ENCODE assay signal across 14 cellular contexts in the genomic region with DNA sequence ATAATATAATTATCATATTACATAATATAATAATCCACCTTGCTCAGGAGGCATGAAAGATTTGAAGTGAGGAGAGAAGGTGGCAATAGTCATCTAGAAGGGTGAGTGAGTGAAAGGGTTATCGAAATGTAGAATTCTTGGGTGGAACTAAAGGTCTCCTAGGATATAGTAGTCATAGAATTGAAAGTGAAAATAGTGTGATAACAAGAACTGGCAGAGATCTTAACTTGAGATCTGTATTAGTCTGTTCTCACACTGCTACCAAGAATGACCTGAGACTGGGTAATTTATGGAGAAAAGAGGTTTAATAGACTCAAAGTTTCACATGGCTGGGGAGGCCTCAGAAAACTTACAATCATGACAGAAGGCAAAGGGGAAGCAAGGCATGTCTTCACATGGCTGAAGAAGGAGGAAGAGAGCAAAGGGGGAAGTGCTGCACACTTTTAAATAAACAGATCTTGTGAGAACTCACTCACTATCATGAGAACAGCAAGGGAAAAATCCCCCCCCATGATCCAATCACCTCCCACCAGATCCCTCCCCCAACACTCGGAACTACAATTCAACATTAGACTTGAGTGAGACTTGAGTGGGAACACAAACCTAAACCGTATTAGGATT.
A peak's percentile ranks its signal among the peaks of the same experiment; 100 is the strongest.
DNase-seq lines count a peak whose midpoint lies in the region; ATAC-seq, FAIRE-seq and TF ChIP-seq lines count a peak whose summit lies in the region.
"Had no signal": no experiment of that assay in that cellular context is flagged by ENCODE, and none has a peak within 500 bp of the region (broad histone marks: within the 10 kb centered on the region; RNA-seq: fewer than 3 reads in every experiment).

No MANE protein-coding gene starts in this region.

- no peak for TF ChIP-seq CTCF in PC-9 (conservative IDR thresholded peaks at IDR 0.05)

- no peaks in the 10 kb centered on the region for H3K9me2 ChIP-seq in PC-9 (ENCODE audit: insufficient read depth)

- no peaks in the 10 kb centered on the region for H3K9me3 ChIP-seq in PC-9 (ENCODE audit: insufficient read depth, low read depth)

- ATAC-seq in GM18907 (IDR thresholded peaks at IDR 0.05; ENCODE audit: unreplicated experiment) (peak; percentile 73), HG02610 (IDR thresholded peaks at IDR 0.05; ENCODE audit: unreplicated experiment) (peak; percentile 85), HG03460 (IDR thresholded peaks at IDR 0.05; ENCODE audit: unreplicated experiment) (peak; percentile 60)
- ATAC-seq: WTC11 had no signal

- TF ChIP-seq POLR2A in GM12892 (IDR thresholded peaks at IDR 0.05; ENCODE audit: low read depth, low read length), result no peak

- POLR2A ChIA-PET in PC-9 (lab: Charles Lee; ENCODE audit: unreplicated experiment), result no interaction called here

- H3K4me3 ChIP-seq in PC-9, result no peak overlapping the region
- H3K4me3 ChIP-seq: hepatocyte had no signal

- peak; percentile 4 for DNase-seq in fibroblast of peridontal ligament (ENCODE audit: extremely low read depth)
- DNase-seq in hepatic stellate cell (ENCODE audit: low spot score), result no peak
- DNase-seq in activated CD4-positive, CD25-positive, alpha-beta regulatory T cell treated with anti-CD3 and anti-CD28 coated beads, Interleukin-2, amount 50 U/mL, for 72 hours, result no peak
- DNase-seq in PC-9, result no peak
- DNase-seq in GM12892 (ENCODE audit: insufficient read length), result no peak
- DNase-seq: brain microvascular endothelial cell, DMS 273 treated with DMSO at 0.1 percent for 48 hours, RPMI8226 had no signal

- no peak overlapping the region for H2AFZ ChIP-seq in PC-9
- H2AFZ ChIP-seq: hepatocyte had no signal

- no peaks in the 10 kb centered on the region for H3K79me2 ChIP-seq in PC-9 (ENCODE audit: low read depth)
- H3K79me2 ChIP-seq: hepatocyte had no signal

- FAIRE-seq in GM12892 (lab: Jason Lieb, UNC), result no peak
- FAIRE-seq: endometrium had no signal

- no peaks in the 10 kb centered on the region for H4K20me1 ChIP-seq in PC-9 (ENCODE audit: insufficient read depth)

- BruUV-seq in PC-9 (replicated peaks; lab: Mats Ljungman, UMichigan), result no TSS peak

- H3K27ac ChIP-seq in PC-9, result no peak overlapping the region
- H3K27ac ChIP-seq: brain microvascular endothelial cell, hepatocyte had no signal

- H3K36me3 ChIP-seq in PC-9 (ENCODE audit: low read depth), result no peaks in the 10 kb centered on the region
- H3K36me3 ChIP-seq: brain microvascular endothelial cell had no signal

- H3K4me1 ChIP-seq in PC-9 (replicated peaks; ENCODE audit: insufficient read depth), result no peaks in the 10 kb centered on the region

- CTCF ChIA-PET in PC-9 (lab: Charles Lee), result no interaction called here

- no peaks in the 10 kb centered on the region for H3F3A ChIP-seq in PC-9 (ENCODE audit: insufficient read depth, low read depth)

- H3K4me2 ChIP-seq in PC-9, result no peak overlapping the region
- H3K4me2 ChIP-seq: hepatocyte had no signal

- H3K27me3 ChIP-seq in PC-9 (ENCODE audit: insufficient read depth, low read depth), result no peaks in the 10 kb centered on the region
- H3K27me3 ChIP-seq: brain microvascular endothelial cell, hepatocyte had no signal

- intact Hi-C loops in PC-9 (cut with micrococcal nuclease; ENCODE audit: unreplicated experiment), result no loop called here
